Comparison of ENCODE assay signal across 17 cellular contexts in the genomic region with DNA sequence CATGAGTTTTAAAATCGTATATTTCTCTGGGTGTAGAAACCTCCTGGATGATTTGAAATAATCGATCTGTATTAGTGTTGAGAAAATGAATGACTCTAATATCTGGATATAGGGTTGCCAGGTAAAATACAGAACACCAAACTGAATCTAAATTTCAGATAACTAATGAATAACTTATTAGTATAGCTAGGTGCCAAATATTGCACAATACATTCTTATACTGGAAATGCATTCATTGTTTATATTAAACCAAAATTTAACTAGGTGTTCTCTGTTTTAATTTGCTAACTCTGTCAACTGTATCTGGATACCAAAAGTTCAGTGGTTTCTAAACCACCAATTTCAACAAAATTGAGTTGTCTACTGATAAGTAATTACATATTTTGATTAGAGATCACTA. TPM values are rescaled to one million over a fixed set of nuclear protein-coding genes. Genes with fewer than 3 reads are reported as not detected.
DNase-seq lines count a peak whose midpoint lies in the region; ATAC-seq and TF ChIP-seq lines count a peak whose summit lies in the region.
"Had no signal": no experiment of that assay in that cellular context is flagged by ENCODE, and none has a peak within 500 bp of the region (broad histone marks: within the 10 kb centered on the region; RNA-seq: fewer than 3 reads in every experiment).

No MANE protein-coding gene starts in this region.

- H3K4me1 Mint-ChIP-seq in T-helper 1 cell treated with Interleukin-12 subunit alpha and Interleukin-12 subunit beta and Interleukin-4 antibody, amounts not matched to agents 30 μg/mL and 1 μg/mL, for 36 hours (ENCODE audit: low read depth) = peaks cover 47% of the 10 kb centered on the region
- peaks cover 8% of the 10 kb centered on the region for H3K4me1 Mint-ChIP-seq in progenitor cell of endocrine pancreas (ENCODE audit: low read depth)

- DNase-seq in T-helper 1 cell = no peak
- DNase-seq in body of pancreas = no peak
- DNase-seq in progenitor cell of endocrine pancreas (ENCODE audit: low spot score, unreplicated experiment) = no peak
- no peak for DNase-seq in neuronal stem cell (ENCODE audit: low spot score)
- DNase-seq in vagina (ENCODE audit: extremely low spot score in 2 of 2) = no peak
- DNase-seq: 8988T, COR-L47, GF-D8, left cardiac atrium, NCI-H82, psoas muscle, SHP77, trophoblast cell had no signal

- H3K4me3 ChIP-seq in OCI-LY1 (ENCODE audit: low read depth, low read length, poor library complexity, severe bottlenecking) (no peak overlapping the region), body of pancreas (no peak overlapping the region), neuronal stem cell (ENCODE audit: low read length in 2 of 2) (no peak overlapping the region), vagina (no peak overlapping the region)
- H3K4me3 ChIP-seq: coronary artery, psoas muscle had no signal

- H2AK5ac ChIP-seq in neuronal stem cell (ENCODE audit: low read depth, low read length) = no peak overlapping the region

- H3K27ac Mint-ChIP-seq in T-helper 1 cell treated with Interleukin-12 subunit alpha and Interleukin-12 subunit beta and Interleukin-4 antibody, amounts not matched to agents 30 μg/mL and 1 μg/mL, for 36 hours = peak overlapping the region; percentile 19
- H3K27ac Mint-ChIP-seq in progenitor cell of endocrine pancreas = peak overlapping the region; percentile 61

- peaks cover 21% of the 10 kb centered on the region for H3K36me3 Mint-ChIP-seq in T-helper 1 cell treated with Interleukin-12 subunit alpha and Interleukin-12 subunit beta and Interleukin-4 antibody, amounts not matched to agents 30 μg/mL and 1 μg/mL, for 36 hours (ENCODE audit: low read depth)
- no peaks in the 10 kb centered on the region for H3K36me3 Mint-ChIP-seq in progenitor cell of endocrine pancreas (ENCODE audit: insufficient read depth)

- H3F3A ChIP-seq in OCI-LY1 (ENCODE audit: insufficient read depth, low read length) = no peaks in the 10 kb centered on the region; the same call in 1 of the 2 replicates

- intact Hi-C loops in body of pancreas (cut with DNase I) (no loop called here), vagina (cut with DNase I) (no loop called here)

- H3K27ac ChIP-seq in OCI-LY1 (ENCODE audit: low read depth, low read length, poor library complexity, severe bottlenecking) (peak overlapping the region; percentile 93), body of pancreas (peak overlapping the region; percentile 31 to 94 (median 60)), neuronal stem cell (replicated peaks; ENCODE audit: low read length) (no peak overlapping the region), vagina (no peak overlapping the region)
- H3K27ac ChIP-seq: psoas muscle had no signal

- H3K79me1 ChIP-seq in neuronal stem cell (ENCODE audit: low read depth, low read length) = no peaks in the 10 kb centered on the region

- H2BK15ac ChIP-seq in neuronal stem cell (ENCODE audit: low read length) = no peak overlapping the region

- no peak overlapping the region for H2AFZ ChIP-seq in OCI-LY1 (ENCODE audit: low read length)
- no peak overlapping the region for H2AFZ ChIP-seq in neuronal stem cell (ENCODE audit: low read length)

- no peak overlapping the region for H2BK12ac ChIP-seq in neuronal stem cell (ENCODE audit: low read length)

- H3K4me3 Mint-ChIP-seq in T-helper 1 cell treated with Interleukin-12 subunit alpha and Interleukin-12 subunit beta and Interleukin-4 antibody, amounts not matched to agents 30 μg/mL and 1 μg/mL, for 36 hours = peak overlapping the region; percentile 5
- no peak overlapping the region for H3K4me3 Mint-ChIP-seq in progenitor cell of endocrine pancreas (ENCODE audit: low read depth)

- H2BK5ac ChIP-seq in neuronal stem cell (ENCODE audit: low read length) = no peak overlapping the region

- H3K4me1 ChIP-seq in OCI-LY1 (ENCODE audit: insufficient read depth, low read length, severe bottlenecking) (peaks cover 49% of the 10 kb centered on the region), body of pancreas (peaks cover 50% of the 10 kb centered on the region), neuronal stem cell (ENCODE audit: control insufficient read depth in 2 of 2, insufficient read depth in 1 of 2, low read depth in 1 of 2, low read length in 2 of 2) (no peaks in the 10 kb centered on the region), vagina (peaks cover 46% of the 10 kb centered on the region)
- H3K4me1 ChIP-seq: psoas muscle had no signal

- no peak for TF ChIP-seq CTCF in OCI-LY1 (IDR thresholded peaks at IDR 0.05; ENCODE audit: low read length)
- TF ChIP-seq CTCF in body of pancreas (IDR thresholded peaks at IDR 0.05) = no peak
- TF ChIP-seq CTCF in progenitor cell of endocrine pancreas (IDR thresholded peaks at IDR 0.05; ENCODE audit: unreplicated experiment) = no peak
- TF ChIP-seq CTCF in vagina (IDR thresholded peaks at IDR 0.05) = no peak

- no peak overlapping the region for H3K23ac ChIP-seq in neuronal stem cell (ENCODE audit: low read depth, low read length, poor library complexity)

- H3K36me3 ChIP-seq in OCI-LY1 (ENCODE audit: insufficient read depth, low read length) (peaks cover 8% of the 10 kb centered on the region; the same call in 1 of the 2 replicates), body of pancreas (replicated peaks in 1 of 2; ENCODE audit: insufficient read depth in 1 of 2, low read depth in 2 of 2) (no peaks in the 10 kb centered on the region), neuronal stem cell (replicated peaks in 1 of 2; ENCODE audit: control insufficient read depth in 2 of 2, insufficient read depth in 2 of 2, low read length in 2 of 2) (no peaks in the 10 kb centered on the region), vagina (no peaks in the 10 kb centered on the region)

- H3K27me3 Mint-ChIP-seq in T-helper 1 cell treated with Interleukin-12 subunit alpha and Interleukin-12 subunit beta and Interleukin-4 antibody, amounts not matched to agents 30 μg/mL and 1 μg/mL, for 36 hours (ENCODE audit: low read depth) = no peaks in the 10 kb centered on the region
- peaks cover 19% of the 10 kb centered on the region for H3K27me3 Mint-ChIP-seq in progenitor cell of endocrine pancreas

- H4K91ac ChIP-seq in neuronal stem cell (ENCODE audit: low read depth, low read length, poor library complexity) = no peak overlapping the region

- H4K8ac ChIP-seq in neuronal stem cell (ENCODE audit: low read depth, low read length) = no peak overlapping the region

- H3K9me3 ChIP-seq in OCI-LY1 (ENCODE audit: low read length) (no peaks in the 10 kb centered on the region), body of pancreas (no peaks in the 10 kb centered on the region), neuronal stem cell (replicated peaks in 1 of 2; ENCODE audit: control insufficient read depth in 2 of 2, insufficient read depth in 1 of 2, low read depth in 1 of 2, low read length in 2 of 2) (no peaks in the 10 kb centered on the region), vagina (no peaks in the 10 kb centered on the region)
- H3K9me3 ChIP-seq: psoas muscle had no signal

- peaks cover 23% of the 10 kb centered on the region for H3K79me2 ChIP-seq in OCI-LY1 (ENCODE audit: insufficient read depth, low read length)

- H3K14ac ChIP-seq in neuronal stem cell (ENCODE audit: low read length) = no peak overlapping the region

- 15 to 16% methylated on average over 2 of the region's 2 CpGs for WGBS in body of pancreas, 2 donors
- WGBS in neuronal stem cell (ENCODE audit: extremely low coverage in 2 of 2, insufficient read length in 2 of 2, insufficient replicate concordance in 1 of 2), 2 donors = no CpG with 5 or more reads among the region's 2 CpGs

- TF ChIP-seq POLR2A in body of pancreas (IDR thresholded peaks at IDR 0.05) (no peak), vagina (IDR thresholded peaks at IDR 0.05) (no peak)

- no peak overlapping the region for H3K4me2 ChIP-seq in OCI-LY1 (ENCODE audit: low read length)
- no peak overlapping the region for H3K4me2 ChIP-seq in neuronal stem cell (ENCODE audit: insufficient read depth, low read length, poor library complexity, severe bottlenecking)

- H3K27me3 ChIP-seq in OCI-LY1 (ENCODE audit: insufficient read depth, low read length) = no peaks in the 10 kb centered on the region
- H3K27me3 ChIP-seq in body of pancreas = no peaks in the 10 kb centered on the region
- peaks cover 0 to 13% (median 0%) of the 10 kb centered on the region in 3 experiments for H3K27me3 ChIP-seq in neuronal stem cell (ENCODE audit: control insufficient read depth in 3 of 3, insufficient read depth in 3 of 3, low read depth in 1 of 3, low read length in 3 of 3)
- H3K27me3 ChIP-seq in vagina = no peaks in the 10 kb centered on the region

- H3K4ac ChIP-seq in neuronal stem cell (ENCODE audit: low read length) = no peak overlapping the region

- H3K9ac ChIP-seq in OCI-LY1 (ENCODE audit: low read length) (no peak overlapping the region), neuronal stem cell (ENCODE audit: low read depth, low read length, poor library complexity) (no peak overlapping the region)

- H3K9me2 ChIP-seq in OCI-LY1 (ENCODE audit: low read depth, low read length) = no peaks in the 10 kb centered on the region

- no peak overlapping the region for H3K18ac ChIP-seq in neuronal stem cell (ENCODE audit: low read length)

- no peaks in the 10 kb centered on the region for H3K9me3 Mint-ChIP-seq in T-helper 1 cell treated with Interleukin-12 subunit alpha and Interleukin-12 subunit beta and Interleukin-4 antibody, amounts not matched to agents 30 μg/mL and 1 μg/mL, for 36 hours
- peaks cover 2% of the 10 kb centered on the region for H3K9me3 Mint-ChIP-seq in progenitor cell of endocrine pancreas (ENCODE audit: low read depth)

- no peak overlapping the region for H2BK120ac ChIP-seq in neuronal stem cell (ENCODE audit: low read depth, low read length)

- no peaks in the 10 kb centered on the region for H4K20me1 ChIP-seq in OCI-LY1 (ENCODE audit: insufficient read depth, low read length)

- ATAC-seq in body of pancreas (no peak), GM21367 (IDR thresholded peaks at IDR 0.05; ENCODE audit: unreplicated experiment) (no peak)
- ATAC-seq: left cardiac atrium, psoas muscle had no signal

RNA-seq across cellular contexts. Expression of a gene that starts 2.5 kb away (rescaled TPM):
- 10 to 100 TPM in 1 of 2 donors, 1 to 10 TPM in 1; 5.3 to 13.2 TPM for total RNA-seq in body of pancreas
- 0.29 and 0.36 TPM in 2 replicates for total RNA-seq in progenitor cell of endocrine pancreas
- 0.06 TPM for polyA plus RNA-seq in neuronal stem cell (2013, experiment 1 of 2)
- polyA plus RNA-seq in neuronal stem cell (2013, experiment 2 of 2) = 0.18 TPM
- total RNA-seq in vagina = 7.1 TPM

RNA-seq across cellular contexts. Expression of a gene that starts 32.2 kb away (rescaled TPM):
- total RNA-seq in body of pancreas = 10 to 100 TPM; 46.5 to 53.2 TPM
- 66.3 and 67.2 TPM in 2 replicates for total RNA-seq in progenitor cell of endocrine pancreas
- polyA plus RNA-seq in neuronal stem cell (2013, experiment 1 of 2) = 35.9 TPM
- 37.3 TPM for polyA plus RNA-seq in neuronal stem cell (2013, experiment 2 of 2)
- total RNA-seq in vagina = 52.1 TPM

Comparison
In these comparisons a context has a peak if more than half of its experiments do, and no peak if none do; other contexts are left out.
1. H3K27ac ChIP-seq: peak in OCI-LY1 (single experiment) and body of pancreas (4 of 4); none in neuronal stem cell (single experiment) and vagina (single experiment).